ENCODE assay signal across 1 cellular context in genomic region chr10:114485695-114486400, GRCh38.
TF ChIP-seq lines count a peak whose summit lies in the region.

No MANE protein-coding gene starts in this region.

TF ChIP-seq in GM23338, 12 proteins besides CTCF, POLR2A, EP300 and RAD21 (continued from another document):
- no peak for TF ChIP-seq ZNF462 (CRISPR knock-in tag; IDR thresholded peaks at IDR 0.05)
